ENCODE assay signal across 25 cellular contexts in the genomic region with DNA sequence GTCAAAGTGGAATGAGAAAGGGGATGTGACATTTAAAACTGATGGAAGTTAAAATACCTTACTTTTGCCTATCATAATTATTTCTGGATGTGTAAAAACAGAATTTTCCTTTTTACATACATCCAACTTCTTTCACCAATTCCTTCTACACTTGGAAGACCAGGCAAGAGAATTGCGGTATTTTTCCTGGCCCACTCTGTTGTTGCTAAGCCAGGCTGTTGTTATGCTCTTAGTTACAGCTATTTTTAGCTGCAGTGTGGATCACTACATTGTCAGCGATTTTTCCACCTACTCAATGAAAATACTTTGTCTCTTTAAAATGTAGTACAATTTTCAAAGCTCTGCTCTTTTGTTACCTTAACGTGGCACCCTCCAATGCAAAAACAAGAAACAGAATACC. TPM values are rescaled to one million over a fixed set of nuclear protein-coding genes. Genes with fewer than 3 reads are reported as not detected.
"Had no signal": no experiment of that assay in that cellular context is flagged by ENCODE, and none has a peak within 500 bp of the region (broad histone marks: within the 10 kb centered on the region; RNA-seq: fewer than 3 reads in every experiment).

No MANE protein-coding gene starts in this region.

- DNase-seq: activated CD4-positive, alpha-beta memory T cell treated with anti-CD3 and anti-CD28 coated beads for 36 hours; activated CD4-positive, alpha-beta T cell treated with anti-CD3 and anti-CD28 coated beads for 36 hours; activated gamma-delta T cell treated with Interleukin-2 at 50 U/mL for 16 hours; activated T-cell treated with anti-CD3 and anti-CD28 coated beads for 4 hours; adrenal gland; central memory CD4-positive, alpha-beta T cell; colonic mucosa; foreskin melanocyte; hypothalamus; kidney; naive B cell; ovary; right lobe of liver; small intestine; stimulated activated CD4-positive, alpha-beta T cell treated with anti-CD3 and anti-CD28 coated beads, Interleukin-15, amount 100 ng/mL, for 24 hours; stimulated activated CD4-positive, alpha-beta T cell treated with anti-CD3 and anti-CD28 coated beads, Interleukin-4, amount 100 ng/mL, for 1 hour; stimulated activated naive CD8-positive, alpha-beta T cell treated with anti-CD3 and anti-CD28 coated beads, Interleukin-15, amount 100 ng/mL, for 72 hours; testis had no signal

- H3K27ac Mint-ChIP-seq: activated CD4-positive, alpha-beta memory T cell treated with anti-CD3 and anti-CD28 coated beads for 36 hours; activated CD4-positive, alpha-beta T cell treated with anti-CD3 and anti-CD28 coated beads for 36 hours; activated naive CD4-positive, alpha-beta T cell treated with anti-CD3 and anti-CD28 coated beads, Interleukin-2, amount 50 U/mL, for 72 hours; activated T-helper 1 cell treated with anti-CD3 and anti-CD28 coated beads, Interleukin-12 subunit alpha, Interleukin-12 subunit beta, Interleukin-2, Interleukin-4 antibody, amounts not matched to agents 30 ng/mL and 10 ng/mL and 1 ng/mL, durations not matched to agents 14 hours and 24 hours and 36 hours; naive B cell; stimulated activated naive CD8-positive, alpha-beta T cell treated with anti-CD3 and anti-CD28 coated beads, Interleukin-15, amount 100 ng/mL, for 72 hours; type B pancreatic cell had no signal

- H3K4me3 Mint-ChIP-seq: activated CD4-positive, alpha-beta memory T cell treated with anti-CD3 and anti-CD28 coated beads for 36 hours; activated CD4-positive, alpha-beta T cell treated with anti-CD3 and anti-CD28 coated beads for 36 hours; activated T-helper 1 cell treated with anti-CD3 and anti-CD28 coated beads, Interleukin-12 subunit alpha, Interleukin-12 subunit beta, Interleukin-2, Interleukin-4 antibody, amounts not matched to agents 30 ng/mL and 10 ng/mL and 1 ng/mL, durations not matched to agents 14 hours and 24 hours and 36 hours; naive B cell; stimulated activated naive CD8-positive, alpha-beta T cell treated with anti-CD3 and anti-CD28 coated beads, Interleukin-15, amount 100 ng/mL, for 72 hours; type B pancreatic cell had no signal

- H3K4me3 ChIP-seq: adrenal gland, colonic mucosa, ovary, right lobe of liver, testis had no signal

- H3K9me3 ChIP-seq: adrenal gland, colonic mucosa, ovary, right lobe of liver, testis had no signal

- H3K36me3 ChIP-seq: adrenal gland, colonic mucosa, ovary, right lobe of liver had no signal

- H3K27me3 ChIP-seq: adrenal gland, colonic mucosa, ovary, right lobe of liver, testis had no signal

- H3K27ac ChIP-seq: adrenal gland, colonic mucosa, ovary, right lobe of liver, testis had no signal

- H3K4me1 ChIP-seq: adrenal gland, colonic mucosa, right lobe of liver, testis had no signal

- H3K36me3 Mint-ChIP-seq: activated CD4-positive, alpha-beta memory T cell treated with anti-CD3 and anti-CD28 coated beads for 36 hours; activated naive CD4-positive, alpha-beta T cell treated with anti-CD3 and anti-CD28 coated beads, Interleukin-2, amount 50 U/mL, for 72 hours; naive B cell; type B pancreatic cell had no signal

- H3K9me3 Mint-ChIP-seq: activated CD4-positive, alpha-beta memory T cell treated with anti-CD3 and anti-CD28 coated beads for 36 hours; activated naive CD4-positive, alpha-beta T cell treated with anti-CD3 and anti-CD28 coated beads, Interleukin-2, amount 50 U/mL, for 72 hours; activated T-helper 1 cell treated with anti-CD3 and anti-CD28 coated beads, Interleukin-12 subunit alpha, Interleukin-12 subunit beta, Interleukin-2, Interleukin-4 antibody, amounts not matched to agents 30 ng/mL and 10 ng/mL and 1 ng/mL, durations not matched to agents 14 hours and 24 hours and 36 hours; stimulated activated naive CD8-positive, alpha-beta T cell treated with anti-CD3 and anti-CD28 coated beads, Interleukin-15, amount 100 ng/mL, for 72 hours; type B pancreatic cell had no signal

- H3K4me1 Mint-ChIP-seq: activated CD4-positive, alpha-beta T cell treated with anti-CD3 and anti-CD28 coated beads for 36 hours; naive B cell; stimulated activated naive CD8-positive, alpha-beta T cell treated with anti-CD3 and anti-CD28 coated beads, Interleukin-15, amount 100 ng/mL, for 72 hours had no signal

- ATAC-seq: activated CD4-positive, alpha-beta T cell treated with anti-CD3 and anti-CD28 coated beads for 36 hours; activated naive CD4-positive, alpha-beta T cell treated with anti-CD3 and anti-CD28 coated beads, Interleukin-2, amount 50 U/mL, for 72 hours; left lobe of liver; right lobe of liver; stimulated activated naive CD8-positive, alpha-beta T cell treated with anti-CD3 and anti-CD28 coated beads, Interleukin-15, amount 100 ng/mL, for 72 hours had no signal

RNA-seq across cellular contexts. Expression of gene NKX6-1, which starts 43.4 kb away (rescaled TPM):
- total RNA-seq: activated CD4-positive, alpha-beta memory T cell treated with anti-CD3 and anti-CD28 coated beads for 36 hours; activated CD4-positive, alpha-beta T cell treated with anti-CD3 and anti-CD28 coated beads for 36 hours; activated naive CD4-positive, alpha-beta T cell treated with anti-CD3 and anti-CD28 coated beads, Interleukin-2, amount 50 U/mL, for 72 hours; activated T-helper 1 cell treated with anti-CD3 and anti-CD28 coated beads, Interleukin-12 subunit alpha, Interleukin-12 subunit beta, Interleukin-2, Interleukin-4 antibody, amounts not matched to agents 30 ng/mL and 10 ng/mL and 1 ng/mL, durations not matched to agents 14 hours and 24 hours and 36 hours; colonic mucosa; epithelial cell of proximal tubule; left lobe of liver; lung microvascular endothelial cell; right lobe of liver; T-helper 2 cell treated with Interferon-gamma antibody and Interleukin-4, amounts not matched to agents 100 ng/mL and 5 ng/mL, for 36 hours had no signal
- polyA plus RNA-seq: adrenal gland, small intestine had no signal
